ENCODE assay signal across 1 cellular context in the genomic region with DNA sequence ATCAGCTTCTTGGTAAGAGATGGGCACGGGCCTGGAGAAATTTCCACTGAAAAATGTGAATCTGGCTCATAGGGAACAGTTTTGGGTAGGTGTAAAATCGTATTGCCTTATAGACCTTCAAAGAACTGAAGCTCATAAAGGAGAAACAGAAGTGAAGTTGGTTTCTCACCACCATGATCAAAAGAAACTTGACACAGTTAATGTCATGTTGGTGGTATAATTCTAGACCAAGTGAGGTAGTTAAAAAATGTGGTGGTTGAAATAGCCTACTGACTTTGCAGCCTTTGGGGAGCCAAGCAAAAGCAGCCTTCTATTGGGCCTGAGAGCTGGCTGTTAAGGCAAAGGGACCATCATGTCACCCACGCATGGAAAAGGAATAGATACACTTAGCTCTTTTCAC.
TF ChIP-seq lines count a peak whose summit lies in the region.

No MANE protein-coding gene starts in this region.

TF ChIP-seq in H1, 55 proteins besides CTCF, POLR2A, EP300 and RAD21:
- no peak for TF ChIP-seq CHD7 (IDR thresholded peaks at IDR 0.05; ENCODE audit: insufficient replicate concordance, low read length)
- TF ChIP-seq RXRA (IDR thresholded peaks at IDR 0.05; ENCODE audit: insufficient read depth, low read depth, low read length) = no peak
- TF ChIP-seq SIRT6 (IDR thresholded peaks at IDR 0.05; ENCODE audit: low read length) = no peak
- TF ChIP-seq RBBP5 (IDR thresholded peaks at IDR 0.05; ENCODE audit: borderline replicate concordance, low read depth, low read length) = no peak
- no peak for TF ChIP-seq MAX (IDR thresholded peaks at IDR 0.05)
- no peak for TF ChIP-seq HDAC2 (IDR thresholded peaks at IDR 0.05; ENCODE audit: borderline replicate concordance in 1 of 2, low read depth in 2 of 2, low read length in 2 of 2)
- no peak for TF ChIP-seq POLR2AphosphoS5 (IDR thresholded peaks at IDR 0.05; ENCODE audit: low read depth, low read length)
- TF ChIP-seq CHD1 (IDR thresholded peaks at IDR 0.05; ENCODE audit: low read depth, low read length) = no peak
- no peak for TF ChIP-seq TEAD4 (IDR thresholded peaks at IDR 0.05; ENCODE audit: low read depth, low read length)
- TF ChIP-seq GABPA (IDR thresholded peaks at IDR 0.05; ENCODE audit: borderline replicate concordance, insufficient read depth, low read length) = no peak
- no peak for TF ChIP-seq HDAC6 (IDR thresholded peaks at IDR 0.05; ENCODE audit: low read depth, low read length)
- TF ChIP-seq, protein P1, sequence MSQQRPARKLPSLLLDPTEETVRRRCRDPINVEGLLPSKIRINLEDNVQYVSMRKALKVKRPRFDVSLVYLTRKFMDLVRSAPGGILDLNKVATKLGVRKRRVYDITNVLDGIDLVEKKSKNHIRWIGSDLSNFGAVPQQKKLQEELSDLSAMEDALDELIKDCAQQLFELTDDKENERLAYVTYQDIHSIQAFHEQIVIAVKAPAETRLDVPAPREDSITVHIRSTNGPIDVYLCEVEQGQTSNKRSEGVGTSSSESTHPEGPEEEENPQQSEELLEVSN (IDR thresholded peaks at IDR 0.05) = no peak
- no peak for TF ChIP-seq SRF (IDR thresholded peaks at IDR 0.05; ENCODE audit: low read depth, low read length)
- no peak for TF ChIP-seq TAF7 (optimal IDR thresholded peaks at IDR 0.05; ENCODE audit: borderline replicate concordance, low read depth, low read length)
- no peak for TF ChIP-seq PHF8 (conservative IDR thresholded peaks at IDR 0.05; ENCODE audit: low read depth, low read length)
- TF ChIP-seq, protein P2, sequence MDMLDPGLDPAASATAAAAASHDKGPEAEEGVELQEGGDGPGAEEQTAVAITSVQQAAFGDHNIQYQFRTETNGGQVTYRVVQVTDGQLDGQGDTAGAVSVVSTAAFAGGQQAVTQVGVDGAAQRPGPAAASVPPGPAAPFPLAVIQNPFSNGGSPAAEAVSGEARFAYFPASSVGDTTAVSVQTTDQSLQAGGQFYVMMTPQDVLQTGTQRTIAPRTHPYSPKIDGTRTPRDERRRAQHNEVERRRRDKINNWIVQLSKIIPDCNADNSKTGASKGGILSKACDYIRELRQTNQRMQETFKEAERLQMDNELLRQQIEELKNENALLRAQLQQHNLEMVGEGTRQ (IDR thresholded peaks at IDR 0.05; ENCODE audit: low read length) = no peak
- TF ChIP-seq JUND (IDR thresholded peaks at IDR 0.05; ENCODE audit: low read length) = no peak
- no peak for TF ChIP-seq BRCA1 (IDR thresholded peaks at IDR 0.05; ENCODE audit: low read depth, low read length)
- TF ChIP-seq, protein P3, sequence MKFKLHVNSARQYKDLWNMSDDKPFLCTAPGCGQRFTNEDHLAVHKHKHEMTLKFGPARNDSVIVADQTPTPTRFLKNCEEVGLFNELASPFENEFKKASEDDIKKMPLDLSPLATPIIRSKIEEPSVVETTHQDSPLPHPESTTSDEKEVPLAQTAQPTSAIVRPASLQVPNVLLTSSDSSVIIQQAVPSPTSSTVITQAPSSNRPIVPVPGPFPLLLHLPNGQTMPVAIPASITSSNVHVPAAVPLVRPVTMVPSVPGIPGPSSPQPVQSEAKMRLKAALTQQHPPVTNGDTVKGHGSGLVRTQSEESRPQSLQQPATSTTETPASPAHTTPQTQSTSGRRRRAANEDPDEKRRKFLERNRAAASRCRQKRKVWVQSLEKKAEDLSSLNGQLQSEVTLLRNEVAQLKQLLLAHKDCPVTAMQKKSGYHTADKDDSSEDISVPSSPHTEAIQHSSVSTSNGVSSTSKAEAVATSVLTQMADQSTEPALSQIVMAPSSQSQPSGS (IDR thresholded peaks at IDR 0.05; ENCODE audit: low read length) = no peak
TF ChIP-seq in H1: peak in this region for 0.
